ENCODE assay signal across 2 cellular contexts in genomic region chr1:16704076-16704475, GRCh38. TPM values are rescaled to one million over a fixed set of nuclear protein-coding genes. Genes with fewer than 3 reads are reported as not detected.
"Had no signal": no experiment of that assay in that cellular context is flagged by ENCODE, and none has a peak within 500 bp of the region (broad histone marks: within the 10 kb centered on the region; RNA-seq: fewer than 3 reads in every experiment).

No MANE protein-coding gene starts in this region.

RNA-seq across cellular contexts. Expression of gene RNU1-4, which starts 36.2 kb away (rescaled TPM):
- total RNA-seq: GM23338 had no signal
- polyA plus RNA-seq: GM23338, IgD-negative memory B cell had no signal

RNA-seq across cellular contexts. Expression of gene RNU1-3, which starts 37.3 kb away (rescaled TPM):
- total RNA-seq: GM23338 had no signal
- polyA plus RNA-seq: GM23338, IgD-negative memory B cell had no signal
